In the genomic region with DNA sequence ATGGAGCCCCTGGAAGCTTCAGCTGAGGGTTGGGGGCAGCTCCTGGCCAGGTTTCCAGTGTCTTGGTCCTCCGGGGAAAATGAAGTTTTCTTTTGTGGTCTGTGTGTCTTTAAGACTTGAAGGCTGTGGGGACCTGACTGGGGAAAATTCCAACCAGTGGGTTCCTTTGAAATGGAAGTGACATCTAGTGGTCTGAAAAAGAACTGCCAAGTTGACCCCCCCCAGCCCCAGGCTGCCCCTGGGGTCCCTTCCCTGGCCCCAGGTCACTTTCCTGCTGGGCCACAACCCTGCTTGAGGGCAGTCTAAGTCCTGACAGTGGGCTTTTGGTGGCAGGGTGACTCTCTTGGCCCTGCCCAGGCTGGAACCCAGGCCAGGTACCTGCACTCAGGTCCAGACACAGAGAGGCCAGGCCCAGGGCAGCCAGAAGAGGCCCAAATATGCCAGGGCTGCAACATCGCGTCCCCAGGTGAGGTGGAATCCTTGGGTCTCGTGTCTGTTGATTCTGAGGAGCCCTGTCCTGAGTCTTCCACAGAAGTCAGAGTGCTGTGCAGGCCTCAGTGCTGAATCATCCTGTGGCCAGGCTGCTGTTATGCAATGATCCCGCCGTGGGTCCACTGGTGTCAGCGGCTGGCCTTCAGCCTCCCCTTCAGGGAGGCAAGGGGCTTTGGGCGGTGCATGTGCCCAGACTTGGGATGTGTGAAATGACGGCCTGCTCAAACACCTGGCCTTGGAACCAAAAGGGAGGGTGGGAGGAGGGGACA, we compare ENCODE assay signal across 8 cellular contexts.
DNase-seq lines count a peak whose midpoint lies in the region; ATAC-seq and TF ChIP-seq lines count a peak whose summit lies in the region.

No MANE protein-coding gene starts in this region.

- TF ChIP-seq CTCF in breast epithelium (IDR thresholded peaks at IDR 0.05) (peak; percentile 10 to 45 (median 44)), right lobe of liver (IDR thresholded peaks at IDR 0.05) (peak; percentile 43 to 69 (median 62))

- H3K9me3 ChIP-seq in breast epithelium (no peaks in the 10 kb centered on the region), right lobe of liver (no peaks in the 10 kb centered on the region)

- CTCF ChIA-PET in activated CD4-positive, alpha-beta T cell treated with anti-CD3 and anti-CD28 coated beads for 36 hours (lab: Charles Lee) = no interaction called here

- H3K9me3 Mint-ChIP-seq in activated CD4-positive, alpha-beta T cell treated with anti-CD3 and anti-CD28 coated beads for 36 hours (ENCODE audit: low read depth) = no peaks in the 10 kb centered on the region

- ATAC-seq in activated CD4-positive, alpha-beta T cell treated with anti-CD3 and anti-CD28 coated beads for 36 hours = peak; percentile 61
- ATAC-seq in right lobe of liver = peak; percentile 77 to 88 (median 81)
- ATAC-seq in HG02678 (IDR thresholded peaks at IDR 0.05; ENCODE audit: unreplicated experiment) = no peak

- no peaks in the 10 kb centered on the region for H3K36me3 ChIP-seq in breast epithelium
- no peaks in the 10 kb centered on the region for H3K36me3 ChIP-seq in right lobe of liver

- no peak overlapping the region for H3K27ac ChIP-seq in breast epithelium
- peak overlapping the region in 2 of 3 donors; percentile 14 to 58 for H3K27ac ChIP-seq in right lobe of liver

- H3K27ac Mint-ChIP-seq in activated CD4-positive, alpha-beta T cell treated with anti-CD3 and anti-CD28 coated beads for 36 hours = no peak overlapping the region

- H3K4me1 Mint-ChIP-seq in activated CD4-positive, alpha-beta T cell treated with anti-CD3 and anti-CD28 coated beads for 36 hours = no peaks in the 10 kb centered on the region

- H3K27me3 ChIP-seq in breast epithelium (no peaks in the 10 kb centered on the region), right lobe of liver (no peaks in the 10 kb centered on the region)

- intact Hi-C loops in activated CD4-positive, alpha-beta T cell treated with anti-CD3 and anti-CD28 coated beads for 36 hours (cut with DNase I, micrococcal nuclease) = loop anchor here in 1 of 2 experiments (1.0 to 5.0 kb wide), 3 partner anchors 69 to 172 kb away; no protein-coding TSS in a partner anchor
- intact Hi-C loops in breast epithelium (cut with DNase I; ENCODE audit: low total_unique reads) (no loop called here), right lobe of liver (cut with DNase I) (no loop called here)

- no peak overlapping the region for H3K4me3 Mint-ChIP-seq in activated CD4-positive, alpha-beta T cell treated with anti-CD3 and anti-CD28 coated beads for 36 hours

- POLR2A ChIA-PET in activated CD4-positive, alpha-beta T cell treated with anti-CD3 and anti-CD28 coated beads for 36 hours (lab: Charles Lee) = no interaction called here

- DNase-seq in activated CD4-positive, alpha-beta T cell treated with anti-CD3 and anti-CD28 coated beads for 36 hours = peak; percentile 38
- DNase-seq in activated CD4-positive, alpha-beta T cell treated with anti-CD3 and anti-CD28 coated beads for 1 hour = no peak
- DNase-seq in NCI-H1092 (lab: John Stamatoyannopoulos, UW) (peak; percentile 4), breast epithelium (ENCODE audit: low spot score in 2 of 2) (peak in 1 of 2 donors; percentile 24), right lobe of liver (peak; percentile 61 to 78 (median 64)), mesenteric fat pad (ENCODE audit: low spot score) (no peak), T-helper 9 cell (no peak)

- no peaks in the 10 kb centered on the region for H3K36me3 Mint-ChIP-seq in activated CD4-positive, alpha-beta T cell treated with anti-CD3 and anti-CD28 coated beads for 36 hours (ENCODE audit: low read depth)

- H3K27me3 Mint-ChIP-seq in activated CD4-positive, alpha-beta T cell treated with anti-CD3 and anti-CD28 coated beads for 36 hours = peaks cover 3% of the 10 kb centered on the region

- no peak overlapping the region for H3K4me3 ChIP-seq in breast epithelium
- H3K4me3 ChIP-seq in right lobe of liver = peak overlapping the region in 1 of 3 donors; percentile 6

- H3K4me1 ChIP-seq in breast epithelium (no peaks in the 10 kb centered on the region), right lobe of liver (peaks cover 0 to 32% (median 12%) of the 10 kb centered on the region in 4 donors)

- TF ChIP-seq POLR2A in breast epithelium (IDR thresholded peaks at IDR 0.05) = no peak
- TF ChIP-seq POLR2A in right lobe of liver (IDR thresholded peaks at IDR 0.05) = no peak

- 28% methylated on average over 6 of the region's 9 CpGs for WGBS in right lobe of liver (ENCODE audit: insufficient coverage, low coverage, low lambda C conversion rate, missing lambda C conversion rate)

Comparison
In these comparisons a context has a peak if more than half of its experiments do, and no peak if none do; other contexts are left out.
1. DNase-seq: peak in activated CD4-positive, alpha-beta T cell treated with anti-CD3 and anti-CD28 coated beads for 36 hours (single experiment), NCI-H1092 (single experiment) and right lobe of liver (3 of 3); none in activated CD4-positive, alpha-beta T cell treated with anti-CD3 and anti-CD28 coated beads for 1 hour (single experiment), mesenteric fat pad (single experiment) and T-helper 9 cell (single experiment).
2. H3K27ac ChIP-seq: peak in right lobe of liver (2 of 3); none in breast epithelium (0 of 2).